17 cellular contexts compared by ENCODE assay signal in genomic region chr1:109258481-109259466, GRCh38. TPM values are rescaled to one million over a fixed set of nuclear protein-coding genes. Genes with fewer than 3 reads are reported as not detected.
"Had no signal": no experiment of that assay in that cellular context is flagged by ENCODE, and none has a peak within 500 bp of the region (broad histone marks: within the 10 kb centered on the region; RNA-seq: fewer than 3 reads in every experiment).

No MANE protein-coding gene starts in this region.

- ATAC-seq: activated T-helper 17 cell treated with anti-CD3 and anti-CD28 coated beads, Interleukin-2, amount 50 U/mL, for 72 hours; left colon; natural killer cell had no signal

- H3K4me3 Mint-ChIP-seq: activated B cell treated with CpG ODN at 0.5 μM for 24 hours; activated naive CD4-positive, alpha-beta T cell treated with anti-CD3 and anti-CD28 coated beads, Interleukin-2, amount 10 ng/mL, durations not matched to agents 7 days and 5 days; activated T-helper 17 cell treated with anti-CD3 and anti-CD28 coated beads, Interleukin-2, amount 50 U/mL, for 72 hours; central memory CD8-positive, alpha-beta T cell; dendritic cell treated with granulocyte-macrophage colony-stimulating factor and Interleukin-4, amounts not matched to agents 40 ng/mL and 50 ng/mL, for 4 days; natural killer cell; T-helper 1 cell treated with Interleukin-12 subunit alpha and Interleukin-12 subunit beta and Interleukin-4 antibody, amounts not matched to agents 30 μg/mL and 1 μg/mL, for 36 hours had no signal

- H3K9me3 ChIP-seq: ovary, stomach, tibial artery, uterus had no signal

- H3K4me3 ChIP-seq: ovary, stomach, tibial artery, uterus had no signal

- H3K36me3 ChIP-seq: ovary, uterus had no signal

- H3K27me3 Mint-ChIP-seq: activated T-helper 17 cell treated with anti-CD3 and anti-CD28 coated beads, Interleukin-2, amount 50 U/mL, for 72 hours; central memory CD8-positive, alpha-beta T cell had no signal

- H3K9me3 Mint-ChIP-seq: activated B cell treated with CpG ODN at 0.5 μM for 24 hours; activated naive CD4-positive, alpha-beta T cell treated with anti-CD3 and anti-CD28 coated beads, Interleukin-2, amount 10 ng/mL, durations not matched to agents 7 days and 5 days; activated T-helper 17 cell treated with anti-CD3 and anti-CD28 coated beads, Interleukin-2, amount 50 U/mL, for 72 hours; central memory CD8-positive, alpha-beta T cell; dendritic cell treated with granulocyte-macrophage colony-stimulating factor and Interleukin-4, amounts not matched to agents 40 ng/mL and 50 ng/mL, for 4 days; natural killer cell; T-helper 1 cell treated with Interleukin-12 subunit alpha and Interleukin-12 subunit beta and Interleukin-4 antibody, amounts not matched to agents 30 μg/mL and 1 μg/mL, for 36 hours had no signal

- DNase-seq: activated B cell treated with CpG ODN at 0.5 μM for 24 hours; activated CD4-positive, alpha-beta T cell treated with anti-CD3 and anti-CD28 coated beads, Interleukin-2, amount 50 U/mL, for 1 hour; activated naive CD4-positive, alpha-beta T cell treated with anti-CD3 and anti-CD28 coated beads, Interleukin-2, amount 10 ng/mL, durations not matched to agents 7 days and 5 days; activated T-cell treated with anti-CD3 and anti-CD28 coated beads for 4 hours; hippocampal formation; left colon; natural killer cell; stimulated activated CD4-positive, alpha-beta T cell treated with anti-CD3 and anti-CD28 coated beads, Interleukin-4, amount 100 ng/mL, for 1 hour; stomach; tibial artery; uterus had no signal

- H3K27ac Mint-ChIP-seq: activated B cell treated with CpG ODN at 0.5 μM for 24 hours; activated naive CD4-positive, alpha-beta T cell treated with anti-CD3 and anti-CD28 coated beads, Interleukin-2, amount 10 ng/mL, durations not matched to agents 7 days and 5 days; activated T-helper 17 cell treated with anti-CD3 and anti-CD28 coated beads, Interleukin-2, amount 50 U/mL, for 72 hours; dendritic cell treated with granulocyte-macrophage colony-stimulating factor and Interleukin-4, amounts not matched to agents 40 ng/mL and 50 ng/mL, for 4 days; natural killer cell; T-helper 1 cell treated with Interleukin-12 subunit alpha and Interleukin-12 subunit beta and Interleukin-4 antibody, amounts not matched to agents 30 μg/mL and 1 μg/mL, for 36 hours had no signal

- H3K27ac ChIP-seq: ovary, stomach, tibial artery, uterus had no signal

- H3K27me3 ChIP-seq: ovary, stomach, tibial artery, uterus had no signal

- H3K36me3 Mint-ChIP-seq: activated naive CD4-positive, alpha-beta T cell treated with anti-CD3 and anti-CD28 coated beads, Interleukin-2, amount 10 ng/mL, durations not matched to agents 7 days and 5 days; natural killer cell had no signal

RNA-seq across cellular contexts. Expression of gene PSRC1, which starts 24.2 kb away (rescaled TPM):
- total RNA-seq: activated B cell treated with CpG ODN at 0.5 μM for 24 hours had no signal

RNA-seq across cellular contexts. Expression of gene MYBPHL, which starts 48.0 kb away (rescaled TPM):
- total RNA-seq: activated B cell treated with CpG ODN at 0.5 μM for 24 hours; activated CD8-positive, alpha-beta memory T cell treated with anti-CD3 and anti-CD28 coated beads for 36 hours; activated T-helper 17 cell treated with anti-CD3 and anti-CD28 coated beads, Interleukin-2, amount 50 U/mL, for 72 hours; left colon; natural killer cell; stomach had no signal
